Comparison of ENCODE assay signal across 11 cellular contexts in the genomic region with DNA sequence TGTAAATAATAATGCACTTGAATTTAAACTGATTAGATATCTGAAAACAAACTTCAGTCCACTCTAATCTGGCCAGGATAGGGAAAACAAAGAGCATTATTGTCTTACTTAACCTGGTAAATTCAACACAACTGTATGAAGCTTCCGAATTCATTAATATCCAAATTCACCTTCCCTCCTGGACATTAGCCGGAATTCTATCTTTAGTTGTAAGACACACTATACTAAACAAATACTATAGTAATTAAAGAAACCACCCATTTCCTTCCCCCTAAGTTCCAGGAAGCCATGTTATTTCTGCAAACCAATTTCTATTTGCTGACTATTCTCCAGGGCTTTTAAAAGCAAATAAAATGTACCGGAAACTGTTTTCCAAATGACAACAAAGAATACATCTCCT.
DNase-seq lines count a peak whose midpoint lies in the region; ATAC-seq lines count a peak whose summit lies in the region.
"Had no signal": no experiment of that assay in that cellular context is flagged by ENCODE, and none has a peak within 500 bp of the region (broad histone marks: within the 10 kb centered on the region; RNA-seq: fewer than 3 reads in every experiment).

No MANE protein-coding gene starts in this region.

- peaks cover 8% of the 10 kb centered on the region for H3K36me3 Mint-ChIP-seq in activated naive CD4-positive, alpha-beta T cell treated with anti-CD3 and anti-CD28 coated beads, Interleukin-2, amount 10 ng/mL, durations not matched to agents 7 days and 5 days
- no peaks in the 10 kb centered on the region for H3K36me3 Mint-ChIP-seq in dendritic cell treated with granulocyte-macrophage colony-stimulating factor and Interleukin-4, amounts not matched to agents 40 ng/mL and 50 ng/mL, for 4 days (ENCODE audit: low read depth)

- H3K9me3 Mint-ChIP-seq in activated naive CD4-positive, alpha-beta T cell treated with anti-CD3 and anti-CD28 coated beads, Interleukin-2, amount 10 ng/mL, durations not matched to agents 7 days and 5 days: peaks cover 2% of the 10 kb centered on the region
- no peaks in the 10 kb centered on the region for H3K9me3 Mint-ChIP-seq in dendritic cell treated with granulocyte-macrophage colony-stimulating factor and Interleukin-4, amounts not matched to agents 40 ng/mL and 50 ng/mL, for 4 days

- no peak for ATAC-seq in GM18868 (IDR thresholded peaks at IDR 0.05; ENCODE audit: unreplicated experiment)
- ATAC-seq: WTC11 had no signal

- peaks cover 76% of the 10 kb centered on the region for H3K4me1 Mint-ChIP-seq in activated naive CD4-positive, alpha-beta T cell treated with anti-CD3 and anti-CD28 coated beads, Interleukin-2, amount 10 ng/mL, durations not matched to agents 7 days and 5 days
- peaks cover 56% of the 10 kb centered on the region for H3K4me1 Mint-ChIP-seq in dendritic cell treated with granulocyte-macrophage colony-stimulating factor and Interleukin-4, amounts not matched to agents 40 ng/mL and 50 ng/mL, for 4 days (ENCODE audit: low read depth)

- H3K4me3 ChIP-seq in subcutaneous abdominal adipose tissue (ENCODE audit: low read depth in 1 of 5, low read length in 5 of 5): no peak overlapping the region
- H3K4me3 ChIP-seq: prostate gland had no signal

- no peak overlapping the region for H3K9ac ChIP-seq in subcutaneous abdominal adipose tissue (ENCODE audit: low read length in 5 of 5)

- no peaks in the 10 kb centered on the region for H3K9me3 ChIP-seq in subcutaneous abdominal adipose tissue (ENCODE audit: control insufficient read depth in 5 of 5, low read length in 5 of 5)
- H3K9me3 ChIP-seq: prostate gland had no signal

- H3K27ac Mint-ChIP-seq in activated naive CD4-positive, alpha-beta T cell treated with anti-CD3 and anti-CD28 coated beads, Interleukin-2, amount 10 ng/mL, durations not matched to agents 7 days and 5 days: peak overlapping the region; percentile 82
- H3K27ac Mint-ChIP-seq in dendritic cell treated with granulocyte-macrophage colony-stimulating factor and Interleukin-4, amounts not matched to agents 40 ng/mL and 50 ng/mL, for 4 days: peak overlapping the region; percentile 59
- H3K27ac Mint-ChIP-seq: WTC11 had no signal

- H3K27ac ChIP-seq in subcutaneous abdominal adipose tissue (ENCODE audit: low read depth, low read length): peak overlapping the region; percentile 39
- H3K27ac ChIP-seq: prostate gland had no signal

- H3K4me1 ChIP-seq in subcutaneous abdominal adipose tissue (ENCODE audit: control insufficient read depth in 5 of 5, insufficient read depth in 5 of 5, low read length in 5 of 5): peaks cover 6 to 61% (median 36%) of the 10 kb centered on the region in 5 donors
- H3K4me1 ChIP-seq: prostate gland had no signal

- peak overlapping the region; percentile 20 for H3K4me3 Mint-ChIP-seq in activated naive CD4-positive, alpha-beta T cell treated with anti-CD3 and anti-CD28 coated beads, Interleukin-2, amount 10 ng/mL, durations not matched to agents 7 days and 5 days
- peak overlapping the region; percentile 2 for H3K4me3 Mint-ChIP-seq in dendritic cell treated with granulocyte-macrophage colony-stimulating factor and Interleukin-4, amounts not matched to agents 40 ng/mL and 50 ng/mL, for 4 days
- H3K4me3 Mint-ChIP-seq: WTC11 had no signal

- intact Hi-C loops in dendritic cell treated with granulocyte-macrophage colony-stimulating factor and Interleukin-4, amounts not matched to agents 40 ng/mL and 50 ng/mL, for 4 days (cut with micrococcal nuclease): no loop called here

- H3K27me3 Mint-ChIP-seq in activated naive CD4-positive, alpha-beta T cell treated with anti-CD3 and anti-CD28 coated beads, Interleukin-2, amount 10 ng/mL, durations not matched to agents 7 days and 5 days: no peaks in the 10 kb centered on the region
- H3K27me3 Mint-ChIP-seq in dendritic cell treated with granulocyte-macrophage colony-stimulating factor and Interleukin-4, amounts not matched to agents 40 ng/mL and 50 ng/mL, for 4 days: no peaks in the 10 kb centered on the region

- no peak for DNase-seq in activated naive CD4-positive, alpha-beta T cell treated with anti-CD3 and anti-CD28 coated beads, Interleukin-2, amount 10 ng/mL, durations not matched to agents 7 days and 5 days
- no peak for DNase-seq in activated naive CD4-positive, alpha-beta T cell treated with anti-CD3 and anti-CD28 coated beads, Interleukin-2, amount 50 U/mL, for 16 hours
- DNase-seq in NCI-H69 (lab: John Stamatoyannopoulos, UW) (peak; percentile 67), middle frontal gyrus (ENCODE audit: extremely low spot score, low spot score) (no peak), occipital lobe (lab: John Stamatoyannopoulos, UW) (no peak)
- DNase-seq: NCI-H1694 treated with DMSO at 0.1 percent for 48 hours had no signal

- no peaks in the 10 kb centered on the region for H3K27me3 ChIP-seq in subcutaneous abdominal adipose tissue (ENCODE audit: control insufficient read depth in 5 of 5, insufficient read depth in 4 of 5, low read length in 5 of 5)

- CTCF ChIA-PET in activated naive CD4-positive, alpha-beta T cell treated with anti-CD3 and anti-CD28 coated beads, Interleukin-2, amount 10 ng/mL, durations not matched to agents 7 days and 5 days (lab: Charles Lee): interaction anchor here (0.8 kb wide), 1 partner anchor 95 kb away, joined by 3 read pairs; no protein-coding TSS in a partner anchor

- H3K36me3 ChIP-seq in subcutaneous abdominal adipose tissue (ENCODE audit: control insufficient read depth in 5 of 5, insufficient read depth in 5 of 5, low read length in 5 of 5): no peaks in the 10 kb centered on the region
- H3K36me3 ChIP-seq: prostate gland had no signal
